In genomic region chr11:104705475-104706195, GRCh38 we compare ENCODE assay signal across 8 cellular contexts.
DNase-seq lines count a peak whose midpoint lies in the region; ATAC-seq, FAIRE-seq and TF ChIP-seq lines count a peak whose summit lies in the region.

No MANE protein-coding gene starts in this region.

- TF ChIP-seq RAD21 in liver (IDR thresholded peaks at IDR 0.05) (no peak), HepG2 (CRISPR knock-in tag; IDR thresholded peaks at IDR 0.05) (no peak)

- H3K79me2 ChIP-seq in HepG2 (ENCODE audit: insufficient read depth, low read length) = no peaks in the 10 kb centered on the region

- intact Hi-C loops in HepG2 (cut with micrococcal nuclease; ENCODE audit: unreplicated experiment) = no loop called here

- no peak for DNase-seq in HepG2 (ENCODE audit: low spot score)
- peak; percentile 43 for DNase-seq in T-helper 9 cell
- DNase-seq in astrocyte of the hippocampus (ENCODE audit: low read depth, low spot score) = peak; percentile 31
- DNase-seq in stimulated activated naive CD8-positive, alpha-beta T cell treated with anti-CD3 and anti-CD28 coated beads, Interleukin-15, Interleukin-2, amounts not matched to agents 100 U/mL and 50 U/mL, for 24 hours = peak; percentile 56
- DNase-seq in NCI-H1436 treated with DMSO at 0.1 percent for 48 hours (lab: John Stamatoyannopoulos, UW) = no peak

- H3K9me3 ChIP-seq in liver (ENCODE audit: control insufficient read depth in 4 of 4, low read length in 3 of 4) (no peaks in the 10 kb centered on the region), HepG2 (ENCODE audit: low read length) (no peaks in the 10 kb centered on the region), muscle layer of colon (ENCODE audit: low read length) (no peaks in the 10 kb centered on the region)

- 47% methylated on average over 4 of the region's 4 CpGs for WGBS in liver
- WGBS in HepG2 (ENCODE audit: low lambda C conversion rate) = 0% methylated on average over 4 of the region's 4 CpGs

- H3K27me3 ChIP-seq in liver (ENCODE audit: control insufficient read depth in 4 of 4, insufficient read depth in 4 of 4, low read length in 3 of 4) (no peaks in the 10 kb centered on the region), HepG2 (ENCODE audit: control insufficient read depth in 1 of 2, insufficient read depth in 2 of 2, low read length in 2 of 2) (no peaks in the 10 kb centered on the region), muscle layer of colon (ENCODE audit: control insufficient read depth in 1 of 2, insufficient read depth in 2 of 2, low read length in 2 of 2) (no peaks in the 10 kb centered on the region)

- no peaks in the 10 kb centered on the region for H3K4me1 ChIP-seq in liver (ENCODE audit: control insufficient read depth in 4 of 4, insufficient read depth in 4 of 4, low read length in 3 of 4)
- no peaks in the 10 kb centered on the region for H3K4me1 ChIP-seq in HepG2 (ENCODE audit: insufficient read depth, low read length)
- H3K4me1 ChIP-seq in muscle layer of colon (ENCODE audit: insufficient read depth, low read length) = no peaks in the 10 kb centered on the region

- no peak for FAIRE-seq in HepG2 (lab: Jason Lieb, UNC)

- ATAC-seq in HepG2 = no peak
- ATAC-seq in HG03354 (IDR thresholded peaks at IDR 0.05; ENCODE audit: poor library complexity, severe bottlenecking, unreplicated experiment) = peak; percentile 99
- ATAC-seq in stimulated activated naive CD8-positive, alpha-beta T cell treated with anti-CD3 and anti-CD28 coated beads, Interleukin-15, Interleukin-2, amounts not matched to agents 100 U/mL and 50 U/mL, for 24 hours = peak; percentile 98

- TF ChIP-seq CTCF in liver (IDR thresholded peaks at IDR 0.05; ENCODE audit: low read depth, low read length, missing input control) (no peak), HepG2 (CRISPR knock-in tag; IDR thresholded peaks at IDR 0.05) (no peak)

- POLR2A ChIA-PET in HepG2 (lab: Yijun Ruan, JAX) = no interaction called here

- no peak for TF ChIP-seq POLR2A in HepG2 (IDR thresholded peaks at IDR 0.05; ENCODE audit: insufficient read depth in 1 of 2, low read depth in 2 of 2, low read length in 2 of 2)

- no peak overlapping the region for H3K4me3 ChIP-seq in liver (ENCODE audit: low read depth in 1 of 3, low read length in 3 of 3)
- no peak overlapping the region for H3K4me3 ChIP-seq in HepG2 (replicated peaks in 1 of 3; ENCODE audit: insufficient read depth in 1 of 3, low read depth in 2 of 3, low read length in 3 of 3)
- H3K4me3 ChIP-seq in muscle layer of colon (ENCODE audit: low read depth in 1 of 2, low read length in 2 of 2) = no peak overlapping the region

- CTCF ChIA-PET in HepG2 (lab: Yijun Ruan, JAX; ENCODE audit: low intra/inter-chr PET ratio, low total read pairs) = no interaction called here

- H4K20me1 ChIP-seq in HepG2 (ENCODE audit: insufficient read depth, low read length) = no peaks in the 10 kb centered on the region

- H3K36me3 ChIP-seq in liver (ENCODE audit: control insufficient read depth in 4 of 4, insufficient read depth in 3 of 4, low read depth in 1 of 4, low read length in 3 of 4) (no peaks in the 10 kb centered on the region), HepG2 (replicated peaks in 1 of 2; ENCODE audit: control insufficient read depth in 1 of 2, insufficient read depth in 2 of 2, low read length in 2 of 2) (no peaks in the 10 kb centered on the region), muscle layer of colon (ENCODE audit: insufficient read depth, low read length) (no peaks in the 10 kb centered on the region)

- H3K4me2 ChIP-seq in HepG2 (ENCODE audit: low read depth, low read length) = no peak overlapping the region

- H2AFZ ChIP-seq in HepG2 (ENCODE audit: low read length) = no peak overlapping the region

- no TSS peak for BruUV-seq in HepG2 (replicated peaks; lab: Mats Ljungman, UMichigan)

- TF ChIP-seq EP300 in HepG2 (IDR thresholded peaks at IDR 0.05; ENCODE audit: low read depth in 2 of 2, low read length in 2 of 2) = no peak
- TF ChIP-seq EP300 in HepG2 (CRISPR knock-in tag; IDR thresholded peaks at IDR 0.05; ENCODE audit: borderline replicate concordance) = no peak

- H3K9ac ChIP-seq in liver (ENCODE audit: low read depth in 1 of 2, low read length in 2 of 2) (no peak overlapping the region), HepG2 (ENCODE audit: insufficient read depth, low read depth, low read length) (no peak overlapping the region), muscle layer of colon (ENCODE audit: low read length) (no peak overlapping the region)

- peak overlapping the region in 1 of 2 donors; percentile 25 for H3K27ac ChIP-seq in liver (ENCODE audit: low read depth in 1 of 2, low read length in 2 of 2)
- H3K27ac ChIP-seq in HepG2 (ENCODE audit: extremely low read length, insufficient read depth, low read length) = no peak overlapping the region
- peak overlapping the region; percentile 41 for H3K27ac ChIP-seq in muscle layer of colon (ENCODE audit: low read depth, low read length)

- in situ Hi-C loops in HepG2 (cut with HindIII; ENCODE audit: extremely low pct_ligation_motif_present, low pct_unique_long_range_greater_than_20kb) = no loop called here

TF ChIP-seq in liver, 16 proteins besides CTCF, POLR2A, EP300 and RAD21:
- TF ChIP-seq YY1 (IDR thresholded peaks at IDR 0.05) (peak; percentile 43), MAX (IDR thresholded peaks at IDR 0.05) (no peak)

TF ChIP-seq in HepG2, 621 proteins besides CTCF, POLR2A, EP300 and RAD21:
- TF ChIP-seq NR2F6 (IDR thresholded peaks at IDR 0.05) = no peak
- TF ChIP-seq NR2F6 (CRISPR knock-in tag; IDR thresholded peaks at IDR 0.05) = no peak
- TF ChIP-seq BCLAF1 (IDR thresholded peaks at IDR 0.05) = no peak

Comparison
In these comparisons a context has a peak if more than half of its experiments do, and no peak if none do; other contexts are left out.
1. DNase-seq: peak in T-helper 9 cell (single experiment), astrocyte of the hippocampus (single experiment) and stimulated activated naive CD8-positive, alpha-beta T cell treated with anti-CD3 and anti-CD28 coated beads, Interleukin-15, Interleukin-2, amounts not matched to agents 100 U/mL and 50 U/mL, for 24 hours (single experiment); none in HepG2 (single experiment) and NCI-H1436 treated with DMSO at 0.1 percent for 48 hours (single experiment).